ENCODE assay signal across 13 cellular contexts in the genomic region with DNA sequence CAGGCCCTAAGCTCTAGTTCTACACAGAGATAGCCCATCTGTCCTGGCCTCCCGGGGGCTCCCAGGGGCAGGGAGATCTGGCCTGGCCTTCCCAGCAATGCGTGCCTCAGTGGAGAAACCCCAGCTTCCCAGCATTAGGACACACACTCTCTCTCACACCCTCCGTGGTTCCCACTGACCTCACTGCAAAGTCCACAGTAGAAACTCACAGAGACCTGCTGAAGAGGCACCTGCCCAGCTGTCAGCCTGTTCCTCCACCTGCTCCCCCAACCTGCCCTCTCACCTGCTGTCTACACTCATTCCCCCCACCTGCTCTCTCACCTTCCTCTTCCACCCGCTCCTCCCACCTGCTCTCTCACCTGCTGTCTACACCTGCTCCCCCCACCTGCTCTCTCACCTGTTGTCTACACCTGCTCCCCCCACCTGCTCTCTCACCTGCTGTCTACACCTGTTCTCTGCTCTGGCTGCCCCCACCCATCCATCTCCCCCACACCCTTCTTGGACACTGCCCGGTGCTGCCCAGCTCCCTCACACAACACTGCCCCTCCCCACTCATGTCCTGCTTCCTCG. TPM values are rescaled to one million over a fixed set of nuclear protein-coding genes. Genes with fewer than 3 reads are reported as not detected.
DNase-seq lines count a peak whose midpoint lies in the region; ATAC-seq and TF ChIP-seq lines count a peak whose summit lies in the region.
"Had no signal": no experiment of that assay in that cellular context is flagged by ENCODE, and none has a peak within 500 bp of the region (broad histone marks: within the 10 kb centered on the region; RNA-seq: fewer than 3 reads in every experiment).

No MANE protein-coding gene starts in this region.

- TF ChIP-seq CTCF in AG04450 (IDR thresholded peaks at IDR 0.05; ENCODE audit: low read depth, low read length), result no peak
- no peak for TF ChIP-seq CTCF in esophagus muscularis mucosa (IDR thresholded peaks at IDR 0.05)

- peak overlapping the region; percentile 97 for H2AK5ac ChIP-seq in neuronal stem cell (ENCODE audit: low read depth, low read length)

- no peak overlapping the region for H3K4me2 ChIP-seq in neuronal stem cell (ENCODE audit: insufficient read depth, low read length, poor library complexity, severe bottlenecking)

- H2BK120ac ChIP-seq in neuronal stem cell (ENCODE audit: low read depth, low read length), result peak overlapping the region; percentile 85

- 69% methylated on average over 6 of the region's 6 CpGs for WGBS in esophagus muscularis mucosa
- WGBS in neuronal stem cell (ENCODE audit: extremely low coverage in 2 of 2, insufficient read length in 2 of 2, insufficient replicate concordance in 1 of 2), 2 donors, result no CpG with 5 or more reads among the region's 6 CpGs

- DNase-seq in AG04450 (ENCODE audit: low read depth, low spot score) (no peak), NCI-H146 (lab: John Stamatoyannopoulos, UW) (peak; percentile 66), esophagus muscularis mucosa (ENCODE audit: extremely low spot score) (no peak), neuronal stem cell (ENCODE audit: low spot score) (no peak), kidney glomerular epithelial cell (lab: John Stamatoyannopoulos, UW) (no peak), ACHN (no peak), AML-193 (lab: John Stamatoyannopoulos, UW) (no peak)
- DNase-seq: activated B cell treated with CpG ODN at 0.5 μM for 24 hours, Kasumi-1, NCI-H2227 treated with DMSO at 0.1 percent for 48 hours had no signal

- peak overlapping the region; percentile 96 for H3K18ac ChIP-seq in neuronal stem cell (ENCODE audit: low read length)

- POLR2A ChIA-PET in AG04450 (lab: Yijun Ruan, JAX), result interaction anchor here (0.9 to 1.7 kb wide), 4 partner anchors 8 to 126 kb away, joined by 3 to 17 read pairs (median 4); partner anchors contain the start of gene PITRM1

- H3K27me3 ChIP-seq in AG04450 (ENCODE audit: control insufficient read depth, insufficient read depth, low read length), result no peaks in the 10 kb centered on the region
- H3K27me3 ChIP-seq in esophagus muscularis mucosa, result no peaks in the 10 kb centered on the region
- no peaks in the 10 kb centered on the region for H3K27me3 ChIP-seq in neuronal stem cell (ENCODE audit: control insufficient read depth in 3 of 3, insufficient read depth in 3 of 3, low read depth in 1 of 3, low read length in 3 of 3)
- H3K27me3 ChIP-seq: testis had no signal

- in situ Hi-C loops in ACHN (cut with HindIII; ENCODE audit: low pct_ligation_motif_present, low pct_unique_long_range_greater_than_20kb, low sequenced_read_pairs), result loop anchor here (25.0 kb wide), 1 partner anchor 109 kb away; no protein-coding TSS in a partner anchor

- CTCF ChIA-PET in AG04450 (lab: Charles Lee), result interaction anchor here (0.9 to 6.3 kb wide), 4 partner anchors 24 to 117 kb away, joined by 3 to 247 read pairs (median 9); no protein-coding TSS in a partner anchor

- no peak overlapping the region for H4K8ac ChIP-seq in neuronal stem cell (ENCODE audit: low read depth, low read length)

- H3K4me1 ChIP-seq in esophagus muscularis mucosa (peaks cover 27 to 56% (median 52%) of the 10 kb centered on the region in 4 donors), neuronal stem cell (ENCODE audit: control insufficient read depth in 2 of 2, insufficient read depth in 1 of 2, low read depth in 1 of 2, low read length in 2 of 2) (peaks cover 26 to 32% of the 10 kb centered on the region in 2 donors)

- peak overlapping the region; percentile 97 for H2BK15ac ChIP-seq in neuronal stem cell (ENCODE audit: low read length)

- peak overlapping the region; percentile 73 for H3K14ac ChIP-seq in neuronal stem cell (ENCODE audit: low read length)

- peak overlapping the region; percentile 99 for H2BK12ac ChIP-seq in neuronal stem cell (ENCODE audit: low read length)

- peak overlapping the region; percentile 80 for H4K91ac ChIP-seq in neuronal stem cell (ENCODE audit: low read depth, low read length, poor library complexity)

- peak overlapping the region; percentile 96 for H3K4ac ChIP-seq in neuronal stem cell (ENCODE audit: low read length)

- no peak for TF ChIP-seq EP300 in esophagus muscularis mucosa (IDR thresholded peaks at IDR 0.05)

- intact Hi-C loops in esophagus muscularis mucosa (cut with DNase I), result no loop called here

- TF ChIP-seq POLR2A in esophagus muscularis mucosa (IDR thresholded peaks at IDR 0.05; ENCODE audit: low read depth), result no peak

- H2BK5ac ChIP-seq in neuronal stem cell (ENCODE audit: low read length), result peak overlapping the region; percentile 93

- H3K36me3 ChIP-seq in esophagus muscularis mucosa (no peaks in the 10 kb centered on the region), neuronal stem cell (replicated peaks in 1 of 2; ENCODE audit: control insufficient read depth in 2 of 2, insufficient read depth in 2 of 2, low read length in 2 of 2) (no peaks in the 10 kb centered on the region)

- no peaks in the 10 kb centered on the region for H3K79me1 ChIP-seq in neuronal stem cell (ENCODE audit: low read depth, low read length)

- peak overlapping the region; percentile 20; the same call in 1 of the 2 replicates for H3K4me3 ChIP-seq in AG04450 (ENCODE audit: low read depth, low read length)
- peak overlapping the region in 1 of 4 donors; percentile 19 for H3K4me3 ChIP-seq in esophagus muscularis mucosa
- no peak overlapping the region for H3K4me3 ChIP-seq in neuronal stem cell (ENCODE audit: low read length in 2 of 2)
- H3K4me3 ChIP-seq: testis had no signal

- peak overlapping the region; percentile 30 for H3K9ac ChIP-seq in neuronal stem cell (ENCODE audit: low read depth, low read length, poor library complexity)

- H3K9me3 ChIP-seq in AG04450 (ENCODE audit: control insufficient read depth, insufficient read depth, low read length) (no peaks in the 10 kb centered on the region), esophagus muscularis mucosa (no peaks in the 10 kb centered on the region), neuronal stem cell (replicated peaks in 1 of 2; ENCODE audit: control insufficient read depth in 2 of 2, insufficient read depth in 1 of 2, low read depth in 1 of 2, low read length in 2 of 2) (peaks cover under 1 to 1% of the 10 kb centered on the region in 2 donors)
- H3K9me3 ChIP-seq: testis had no signal

- H3K23ac ChIP-seq in neuronal stem cell (ENCODE audit: low read depth, low read length, poor library complexity), result peak overlapping the region; percentile 48

- peak overlapping the region; percentile 85 for H2AFZ ChIP-seq in neuronal stem cell (ENCODE audit: low read length)

- no peak for ATAC-seq in HG03342 (IDR thresholded peaks at IDR 0.05; ENCODE audit: unreplicated experiment)

- H3K27ac ChIP-seq in AG04450 (ENCODE audit: low read depth, low read length) (peak overlapping the region; percentile 99), esophagus muscularis mucosa (replicated peaks in 1 of 4) (peak overlapping the region; percentile 79 to 91 (median 82)), neuronal stem cell (replicated peaks; ENCODE audit: low read length) (peak overlapping the region; percentile 83)
- H3K27ac ChIP-seq: C4-2B had no signal

RNA-seq across cellular contexts. Expression of gene PFKP, which starts 21.1 kb away (rescaled TPM):
- polyA plus RNA-seq in AG04450 (2011; rRNA removed), result 122 and 135 TPM in 2 replicates
- polyA minus RNA-seq in AG04450 (2011; rRNA and poly(A)+ RNA removed), result 103 and 128 TPM in 2 replicates
- total RNA-seq in esophagus muscularis mucosa, result 100 to 1,000 TPM in 3 of 4 donors, 10 to 100 TPM in 1; 90.8 to 255 (median 112) TPM
- 21.1 TPM for polyA plus RNA-seq in neuronal stem cell (2013, experiment 1 of 2)
- polyA plus RNA-seq in neuronal stem cell (2013, experiment 2 of 2), result 21.1 TPM
